In the genomic region with DNA sequence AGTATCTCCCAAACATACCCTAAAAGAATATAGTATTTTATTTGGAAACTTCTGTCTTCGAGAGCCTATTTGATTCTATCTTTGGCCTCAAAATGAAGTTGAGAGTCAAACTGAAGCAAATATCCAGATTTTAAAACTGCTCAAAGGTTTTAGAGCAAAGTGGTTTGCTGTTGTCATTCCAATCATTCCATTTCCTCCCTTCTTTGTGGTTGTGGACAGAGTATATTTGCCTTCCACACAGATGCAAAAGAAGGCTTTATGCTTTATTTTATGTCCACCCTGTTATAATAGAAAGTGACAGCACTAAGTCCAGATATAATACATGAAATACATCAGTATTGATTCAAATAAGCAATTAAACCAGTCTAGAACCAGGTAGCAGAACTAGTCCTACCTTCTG, we compare ENCODE assay signal across 12 cellular contexts. TPM values are rescaled to one million over a fixed set of nuclear protein-coding genes. Genes with fewer than 3 reads are reported as not detected.
DNase-seq lines count a peak whose midpoint lies in the region; ATAC-seq and TF ChIP-seq lines count a peak whose summit lies in the region.
"Had no signal": no experiment of that assay in that cellular context is flagged by ENCODE, and none has a peak within 500 bp of the region (broad histone marks: within the 10 kb centered on the region; RNA-seq: fewer than 3 reads in every experiment).

No MANE protein-coding gene starts in this region.

- CTCF ChIA-PET in CD4-positive, alpha-beta memory T cell (lab: Charles Lee; ENCODE audit: partially characterized antibody): interaction anchor here (0.7 to 3.9 kb wide), 24 partner anchors 10 to 130 kb away, joined by 3 to 36 read pairs (median 6); a partner anchor contains a TSS

- H3K4me1 Mint-ChIP-seq in CD4-positive, alpha-beta memory T cell: peaks cover 25 to 49% (median 36%) of the 10 kb centered on the region in 4 donors
- peaks cover 44% of the 10 kb centered on the region for H3K4me1 Mint-ChIP-seq in HFFc6 (ENCODE audit: low read depth)
- H3K4me1 Mint-ChIP-seq in natural killer cell treated with Interleukin-12 subunit alpha and Interleukin-12 subunit beta and Interleukin-15 and Interleukin-18, amount 100 ng/mL, for 72 hours (ENCODE audit: low read depth in 2 of 2): peaks cover 40 to 58% of the 10 kb centered on the region in 2 donors
- H3K4me1 Mint-ChIP-seq: neural crest cell had no signal

- in situ Hi-C loops in astrocyte of the spinal cord (cut with HindIII; ENCODE audit: low sequenced_read_pairs): no loop called here

- H3K27ac Mint-ChIP-seq in CD4-positive, alpha-beta memory T cell: peak overlapping the region; percentile 33 to 96 (median 88)
- H3K27ac Mint-ChIP-seq in HFFc6: peak overlapping the region; percentile 42
- peak overlapping the region; percentile 87 to 91 for H3K27ac Mint-ChIP-seq in natural killer cell treated with Interleukin-12 subunit alpha and Interleukin-12 subunit beta and Interleukin-15 and Interleukin-18, amount 100 ng/mL, for 72 hours

- DNase-seq in CD4-positive, alpha-beta memory T cell: no peak
- DNase-seq in HFFc6 (peak; percentile 28), astrocyte of the spinal cord (ENCODE audit: low read depth, low spot score) (peak; percentile 57), NCI-H146 (lab: John Stamatoyannopoulos, UW) (no peak), NCI-H187 treated with DMSO at 0.1 percent for 48 hours (lab: John Stamatoyannopoulos, UW) (no peak)
- DNase-seq in natural killer cell treated with Interleukin-12 subunit alpha and Interleukin-12 subunit beta and Interleukin-15 and Interleukin-18, amount 100 ng/mL, for 72 hours (ENCODE audit: low spot score): no peak
- DNase-seq: DMS79, kidney glomerular epithelial cell, NCI-H1694, Right ventricle myocardium superior had no signal

- H3K27me3 ChIP-seq in CD4-positive, alpha-beta memory T cell (ENCODE audit: insufficient read depth, low read length): no peaks in the 10 kb centered on the region

- TF ChIP-seq CTCF in HFFc6 (IDR thresholded peaks at IDR 0.05) (no peak), astrocyte of the spinal cord (IDR thresholded peaks at IDR 0.05; ENCODE audit: low read depth, low read length) (no peak)

- H3K9me3 ChIP-seq in CD4-positive, alpha-beta memory T cell (ENCODE audit: control insufficient read depth in 1 of 2, low read length in 2 of 2): no peaks in the 10 kb centered on the region

- peak overlapping the region in 2 of 8 donors; percentile 26 to 64 for H3K4me3 Mint-ChIP-seq in CD4-positive, alpha-beta memory T cell
- H3K4me3 Mint-ChIP-seq in HFFc6: 0 out of 2 replicates have a peak overlapping the region, but pooled peaks have one; percentile 15
- H3K4me3 Mint-ChIP-seq in natural killer cell treated with Interleukin-12 subunit alpha and Interleukin-12 subunit beta and Interleukin-15 and Interleukin-18, amount 100 ng/mL, for 72 hours: peak overlapping the region; percentile 70
- H3K4me3 Mint-ChIP-seq: neural crest cell had no signal

- H3K27ac ChIP-seq in CD4-positive, alpha-beta memory T cell (ENCODE audit: low read depth, low read length): peak overlapping the region; percentile 19

- no peak for ATAC-seq in natural killer cell treated with Interleukin-12 subunit alpha and Interleukin-12 subunit beta and Interleukin-15 and Interleukin-18, amount 100 ng/mL, for 72 hours
- ATAC-seq in GM18861 (IDR thresholded peaks at IDR 0.05; ENCODE audit: unreplicated experiment): no peak

- H3K36me3 Mint-ChIP-seq in CD4-positive, alpha-beta memory T cell: peaks cover 7 to 12% of the 10 kb centered on the region in 2 donors
- H3K36me3 Mint-ChIP-seq in HFFc6 (ENCODE audit: low read depth): no peaks in the 10 kb centered on the region
- H3K36me3 Mint-ChIP-seq in natural killer cell treated with Interleukin-12 subunit alpha and Interleukin-12 subunit beta and Interleukin-15 and Interleukin-18, amount 100 ng/mL, for 72 hours: peaks cover 5% of the 10 kb centered on the region

- no peak overlapping the region for H3K4me3 ChIP-seq in CD4-positive, alpha-beta memory T cell (ENCODE audit: low read length in 2 of 2)
- no peak overlapping the region for H3K4me3 ChIP-seq in astrocyte of the spinal cord (ENCODE audit: low read depth, low read length)

- no peaks in the 10 kb centered on the region for H3K27me3 Mint-ChIP-seq in CD4-positive, alpha-beta memory T cell
- H3K27me3 Mint-ChIP-seq in HFFc6 (ENCODE audit: insufficient read depth): no peaks in the 10 kb centered on the region
- H3K27me3 Mint-ChIP-seq in natural killer cell treated with Interleukin-12 subunit alpha and Interleukin-12 subunit beta and Interleukin-15 and Interleukin-18, amount 100 ng/mL, for 72 hours: no peaks in the 10 kb centered on the region

- POLR2A ChIA-PET in CD4-positive, alpha-beta memory T cell (lab: Charles Lee; ENCODE audit: partially characterized antibody): interaction anchor here (0.8 to 3.2 kb wide), 15 partner anchors 9 to 110 kb away, joined by 3 to 54 read pairs (median 7); a partner anchor contains a TSS

- H3K36me3 ChIP-seq in CD4-positive, alpha-beta memory T cell (ENCODE audit: insufficient read depth, low read length): no peaks in the 10 kb centered on the region

- H3K9me3 Mint-ChIP-seq in CD4-positive, alpha-beta memory T cell: peaks cover 0 to 2% (median 0%) of the 10 kb centered on the region in 8 donors
- no peaks in the 10 kb centered on the region for H3K9me3 Mint-ChIP-seq in HFFc6
- peaks cover 3% of the 10 kb centered on the region for H3K9me3 Mint-ChIP-seq in natural killer cell treated with Interleukin-12 subunit alpha and Interleukin-12 subunit beta and Interleukin-15 and Interleukin-18, amount 100 ng/mL, for 72 hours
- H3K9me3 Mint-ChIP-seq: neural crest cell had no signal

- intact Hi-C loops in CD4-positive, alpha-beta memory T cell (cut with micrococcal nuclease): loop anchor here (2.0 kb wide), 1 partner anchor 14 kb away; no protein-coding TSS in a partner anchor

- H3K4me1 ChIP-seq in CD4-positive, alpha-beta memory T cell (ENCODE audit: insufficient read depth, low read length): peaks cover 27% of the 10 kb centered on the region

RNA-seq across cellular contexts. Expression of a gene that starts 12.4 kb away (rescaled TPM):
- total RNA-seq in CD4-positive, alpha-beta memory T cell: 10 to 100 TPM; 30.0 to 31.3 TPM
- 100 to 1,000 TPM in 1 of 2 donors, 10 to 100 TPM in 1; 92.8 to 116 TPM for polyA plus RNA-seq in CD4-positive, alpha-beta memory T cell
- not detected for total RNA-seq in HFFc6 (2021; fragmentation: NEBNext Ultra II Directional; extraction: Animal tissue kit (Norgen Biotek cat#: 25700))
- 1 to 10 TPM; 4.7 to 7.4 TPM for total RNA-seq in natural killer cell treated with Interleukin-12 subunit alpha and Interleukin-12 subunit beta and Interleukin-15 and Interleukin-18, amount 100 ng/mL, for 72 hours
- total RNA-seq: neural crest cell had no signal

RNA-seq across cellular contexts. Expression of a gene that starts 51.1 kb away (rescaled TPM):
- 1 to 10 TPM in 1 of 2 experiments, under 1 TPM in 1; 0.99 to 1.5 TPM for total RNA-seq in CD4-positive, alpha-beta memory T cell
- 1 to 10 TPM; 1.1 TPM for polyA plus RNA-seq in CD4-positive, alpha-beta memory T cell
- 10 to 100 TPM in 2 of 6 experiments, 1 to 10 TPM in 4; 8.5 to 54.1 (median 9.1) TPM for total RNA-seq in HFFc6 (2021; fragmentation: NEBNext Ultra II Directional; extraction: Animal tissue kit (Norgen Biotek cat#: 25700))
- total RNA-seq in natural killer cell treated with Interleukin-12 subunit alpha and Interleukin-12 subunit beta and Interleukin-15 and Interleukin-18, amount 100 ng/mL, for 72 hours: under 1 TPM in 1 of 2 donors, not detected in 1; 0.73 TPM
- total RNA-seq: neural crest cell, Right ventricle myocardium superior had no signal

Comparison
In these comparisons a context has a peak if more than half of its experiments do, and no peak if none do; other contexts are left out.
1. DNase-seq: peak in HFFc6 (single experiment) and astrocyte of the spinal cord (single experiment); none in CD4-positive, alpha-beta memory T cell (0 of 5), natural killer cell treated with Interleukin-12 subunit alpha and Interleukin-12 subunit beta and Interleukin-15 and Interleukin-18, amount 100 ng/mL, for 72 hours (single experiment), NCI-H146 (single experiment) and NCI-H187 treated with DMSO at 0.1 percent for 48 hours (single experiment).
2. RNA of a gene that starts 12.4 kb away (total RNA-seq): 30.0 to 31.3 TPM in CD4-positive, alpha-beta memory T cell and 4.7 to 7.4 TPM in natural killer cell treated with Interleukin-12 subunit alpha and Interleukin-12 subunit beta and Interleukin-15 and Interleukin-18, amount 100 ng/mL, for 72 hours; not detected in HFFc6; every median in the first group is over 4 times any median in the second.
3. Peak in every context shown above with its lines, with median percentiles within 50 percentile points of each other: H3K27ac Mint-ChIP-seq.